Comparison of ENCODE assay signal across 7 cellular contexts in the genomic region with DNA sequence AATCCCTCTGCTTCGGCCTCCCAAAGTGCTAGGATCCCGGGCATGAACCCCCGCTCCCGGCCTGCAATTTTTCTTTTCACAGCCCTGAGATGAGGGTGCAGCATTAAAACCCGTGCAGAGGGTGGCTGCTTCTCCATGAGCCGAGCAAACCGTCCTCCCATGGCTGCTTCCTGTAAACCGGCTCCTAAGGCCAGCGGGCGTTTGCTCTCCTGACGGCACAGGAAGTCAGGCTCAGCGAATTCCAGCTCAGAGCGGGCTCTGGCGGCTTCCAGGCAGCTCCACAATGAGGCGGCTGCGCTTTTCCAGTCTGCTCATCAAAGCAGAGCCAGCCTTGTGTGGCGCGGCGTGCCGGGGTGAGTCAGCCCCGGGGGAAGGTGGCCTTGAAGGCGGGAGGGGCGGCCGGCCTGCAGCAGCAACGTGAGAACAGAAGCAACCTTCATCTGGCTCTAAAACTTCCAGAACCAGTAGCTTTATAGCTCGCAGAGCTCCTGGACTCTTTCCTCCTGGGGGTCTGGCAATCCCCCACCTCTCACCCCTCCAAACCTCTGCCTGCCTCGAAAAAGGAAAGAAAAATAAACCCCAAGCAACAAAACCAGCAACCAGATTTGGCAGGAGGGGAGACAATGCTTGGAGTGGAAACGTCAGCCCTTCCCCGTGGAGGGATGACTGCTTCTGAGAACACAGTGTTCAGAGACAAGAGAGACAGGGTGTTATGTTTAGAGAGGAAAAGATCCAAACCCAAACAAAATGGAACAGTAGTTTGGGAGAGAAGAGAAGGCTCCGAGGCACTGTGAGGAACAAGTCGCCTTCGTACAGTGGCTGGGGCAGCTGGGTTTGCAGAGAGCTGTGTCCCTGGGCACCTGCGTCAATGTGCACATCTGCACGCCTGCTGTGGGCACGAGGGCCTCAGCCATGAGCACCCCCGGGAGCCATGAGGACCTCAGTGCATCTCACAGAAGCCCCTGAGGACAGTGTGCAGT.
DNase-seq lines count a peak whose midpoint lies in the region; ATAC-seq and TF ChIP-seq lines count a peak whose summit lies in the region.

No MANE protein-coding gene starts in this region.

- intact Hi-C loops in activated CD4-positive, alpha-beta T cell treated with anti-CD3 and anti-CD28 coated beads for 36 hours (cut with DNase I, micrococcal nuclease): loop anchor here in 1 of 2 experiments (1.0 kb wide), 1 partner anchor 9 kb away; no protein-coding TSS in a partner anchor

- DNase-seq in NCI-H2196 (lab: John Stamatoyannopoulos, UW; ENCODE audit: unreplicated experiment): peak; percentile 82
- peak; percentile 84 for DNase-seq in activated CD4-positive, alpha-beta T cell treated with anti-CD3 and anti-CD28 coated beads for 36 hours
- peak; percentile 82 for DNase-seq in cerebellum (ENCODE audit: low spot score)
- peak; percentile 95 for DNase-seq in kidney glomerular epithelial cell (lab: John Stamatoyannopoulos, UW)
- peak; percentile 51 to 65 for DNase-seq in stimulated activated CD4-positive, alpha-beta T cell treated with anti-CD3 and anti-CD28 coated beads, Interleukin-15, amount 100 ng/mL, for 1 hour (ENCODE audit: low read depth in 1 of 2, low spot score in 1 of 2)

- TF ChIP-seq POLR2A in GM19099 (IDR thresholded peaks at IDR 0.05; ENCODE audit: extremely low read depth, insufficient read length, low read depth): peak; percentile 40

- H3K9me3 Mint-ChIP-seq in activated CD4-positive, alpha-beta T cell treated with anti-CD3 and anti-CD28 coated beads for 36 hours (ENCODE audit: low read depth): no peaks in the 10 kb centered on the region

- no peaks in the 10 kb centered on the region for H3K36me3 Mint-ChIP-seq in activated CD4-positive, alpha-beta T cell treated with anti-CD3 and anti-CD28 coated beads for 36 hours (ENCODE audit: low read depth)

- CTCF ChIA-PET in activated CD4-positive, alpha-beta T cell treated with anti-CD3 and anti-CD28 coated beads for 36 hours (lab: Charles Lee): interaction anchor here (0.5 to 1.8 kb wide), 3 partner anchors 10 to 67 kb away, joined by 3 to 6 read pairs (median 4); no protein-coding TSS in a partner anchor

- H3K4me1 Mint-ChIP-seq in activated CD4-positive, alpha-beta T cell treated with anti-CD3 and anti-CD28 coated beads for 36 hours: peaks cover 9% of the 10 kb centered on the region

- H3K4me3 Mint-ChIP-seq in activated CD4-positive, alpha-beta T cell treated with anti-CD3 and anti-CD28 coated beads for 36 hours: peak overlapping the region; percentile 21

- H3K27ac Mint-ChIP-seq in activated CD4-positive, alpha-beta T cell treated with anti-CD3 and anti-CD28 coated beads for 36 hours: peak overlapping the region; percentile 7

- ATAC-seq in activated CD4-positive, alpha-beta T cell treated with anti-CD3 and anti-CD28 coated beads for 36 hours: peak; percentile 97
- no peak for ATAC-seq in HG03280 (IDR thresholded peaks at IDR 0.05; ENCODE audit: unreplicated experiment)

- POLR2A ChIA-PET in activated CD4-positive, alpha-beta T cell treated with anti-CD3 and anti-CD28 coated beads for 36 hours (lab: Charles Lee): interaction anchor here (2.1 kb wide), 1 partner anchor 68 kb away, joined by 11 read pairs; a partner anchor contains a TSS

- no peaks in the 10 kb centered on the region for H3K27me3 Mint-ChIP-seq in activated CD4-positive, alpha-beta T cell treated with anti-CD3 and anti-CD28 coated beads for 36 hours
